ENCODE assay signal across 36 cellular contexts in the genomic region with DNA sequence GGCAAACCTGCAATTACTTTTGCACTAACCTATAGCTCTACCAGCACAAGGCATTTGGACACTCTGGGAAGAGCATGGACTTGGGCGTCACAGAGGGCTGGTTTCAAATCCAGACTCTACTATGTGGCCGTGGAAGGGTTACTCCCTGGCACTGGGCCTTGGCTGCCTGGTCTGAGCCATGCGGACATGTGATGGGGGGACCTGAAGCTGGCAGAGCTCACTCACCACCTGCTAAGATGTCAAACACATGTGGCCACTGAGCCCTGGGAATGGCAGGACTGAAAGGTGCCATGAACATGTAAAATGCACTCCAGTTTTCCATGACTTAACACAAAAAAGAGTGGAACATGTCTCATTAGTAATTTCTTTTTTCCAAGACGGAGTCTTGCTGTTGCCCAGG. TPM values are rescaled to one million over a fixed set of nuclear protein-coding genes. Genes with fewer than 3 reads are reported as not detected.
"Had no signal": no experiment of that assay in that cellular context is flagged by ENCODE, and none has a peak within 500 bp of the region (broad histone marks: within the 10 kb centered on the region; RNA-seq: fewer than 3 reads in every experiment).

No MANE protein-coding gene starts in this region.

- H3K4me1 Mint-ChIP-seq: activated naive CD4-positive, alpha-beta T cell treated with anti-CD3 and anti-CD28 coated beads, Interleukin-2, amount 10 ng/mL, durations not matched to agents 7 days and 5 days; activated naive CD4-positive, alpha-beta T cell treated with anti-CD3 and anti-CD28 coated beads, Interleukin-2, amount 50 U/mL, for 24 hours; activated naive CD8-positive, alpha-beta T cell treated with anti-CD3 and anti-CD28 coated beads, Interleukin-2, amount 10 ng/mL, durations not matched to agents 7 days and 5 days; central memory CD8-positive, alpha-beta T cell had no signal

- H3K9me3 Mint-ChIP-seq: activated B cell treated with CpG ODN at 0.5 μM for 24 hours; activated CD4-positive, alpha-beta memory T cell treated with anti-CD3 and anti-CD28 coated beads for 36 hours; activated CD4-positive, alpha-beta T cell treated with anti-CD3 and anti-CD28 coated beads, Interleukin-2, amount 10 ng/mL, durations not matched to agents 24 days and 14 days; activated CD8-positive, alpha-beta T cell treated with anti-CD3 and anti-CD28 coated beads for 36 hours; activated naive CD4-positive, alpha-beta T cell treated with anti-CD3 and anti-CD28 coated beads, Interleukin-2, amount 10 ng/mL, durations not matched to agents 7 days and 5 days; activated naive CD4-positive, alpha-beta T cell treated with anti-CD3 and anti-CD28 coated beads, Interleukin-2, amount 50 U/mL, for 24 hours; activated naive CD8-positive, alpha-beta T cell treated with anti-CD3 and anti-CD28 coated beads, Interleukin-2, amount 10 ng/mL, durations not matched to agents 7 days and 5 days; activated naive CD8-positive, alpha-beta T cell treated with anti-CD3 and anti-CD28 coated beads, Interleukin-2, amount 50 U/mL, for 24 hours; activated T-cell treated with anti-CD3 and anti-CD28 coated beads, Interleukin-2, amount 50 U/mL, for 4 hours; activated T-cell treated with anti-CD3 and anti-CD28 coated beads, Interleukin-2, amount 50 U/mL, for 72 hours; activated T-helper 2 cell treated with anti-CD3 and anti-CD28 coated beads, Interferon-gamma antibody, Interleukin-2, Interleukin-4, amounts not matched to agents 10 μg/mL and 5 μg/mL and 100 μg/mL, durations not matched to agents 14 hours and 24 hours and 36 hours; central memory CD8-positive, alpha-beta T cell; T-helper 1 cell treated with Interleukin-12 subunit alpha and Interleukin-12 subunit beta and Interleukin-4 antibody, amounts not matched to agents 30 μg/mL and 1 μg/mL, for 36 hours; T-helper 2 cell treated with Interferon-gamma antibody and Interleukin-4, amounts not matched to agents 5 μg/mL and 100 μg/mL, for 36 hours had no signal

- H3K4me3 ChIP-seq: ascending aorta, cardiac muscle cell had no signal

- H3K4me1 ChIP-seq: ascending aorta had no signal

- H3K9me3 ChIP-seq: ascending aorta had no signal

- H3K4me3 Mint-ChIP-seq: activated B cell treated with CpG ODN at 0.5 μM for 24 hours; activated CD4-positive, alpha-beta memory T cell treated with anti-CD3 and anti-CD28 coated beads for 36 hours; activated CD4-positive, alpha-beta T cell treated with anti-CD3 and anti-CD28 coated beads, Interleukin-2, amount 10 ng/mL, durations not matched to agents 24 days and 14 days; activated CD8-positive, alpha-beta T cell treated with anti-CD3 and anti-CD28 coated beads for 36 hours; activated naive CD4-positive, alpha-beta T cell treated with anti-CD3 and anti-CD28 coated beads, Interleukin-2, amount 10 ng/mL, durations not matched to agents 7 days and 5 days; activated naive CD4-positive, alpha-beta T cell treated with anti-CD3 and anti-CD28 coated beads, Interleukin-2, amount 50 U/mL, for 24 hours; activated naive CD8-positive, alpha-beta T cell; activated naive CD8-positive, alpha-beta T cell treated with anti-CD3 and anti-CD28 coated beads, Interleukin-2, amount 10 ng/mL, durations not matched to agents 7 days and 5 days; activated naive CD8-positive, alpha-beta T cell treated with anti-CD3 and anti-CD28 coated beads, Interleukin-2, amount 50 U/mL, for 24 hours; activated T-cell treated with anti-CD3 and anti-CD28 coated beads, Interleukin-2, amount 50 U/mL, for 4 hours; activated T-cell treated with anti-CD3 and anti-CD28 coated beads, Interleukin-2, amount 50 U/mL, for 72 hours; brain; central memory CD8-positive, alpha-beta T cell; T-helper 1 cell treated with Interleukin-12 subunit alpha and Interleukin-12 subunit beta and Interleukin-4 antibody, amounts not matched to agents 30 μg/mL and 1 μg/mL, for 36 hours; T-helper 2 cell treated with Interferon-gamma antibody and Interleukin-4, amounts not matched to agents 5 μg/mL and 100 μg/mL, for 36 hours had no signal

- H3K36me3 Mint-ChIP-seq: activated CD4-positive, alpha-beta memory T cell treated with anti-CD3 and anti-CD28 coated beads for 36 hours; activated naive CD4-positive, alpha-beta T cell treated with anti-CD3 and anti-CD28 coated beads, Interleukin-2, amount 10 ng/mL, durations not matched to agents 7 days and 5 days; activated naive CD4-positive, alpha-beta T cell treated with anti-CD3 and anti-CD28 coated beads, Interleukin-2, amount 50 U/mL, for 24 hours; activated naive CD8-positive, alpha-beta T cell; activated naive CD8-positive, alpha-beta T cell treated with anti-CD3 and anti-CD28 coated beads, Interleukin-2, amount 10 ng/mL, durations not matched to agents 7 days and 5 days had no signal

- ATAC-seq: activated CD8-positive, alpha-beta T cell treated with anti-CD3 and anti-CD28 coated beads for 36 hours; activated naive CD8-positive, alpha-beta T cell treated with anti-CD3 and anti-CD28 coated beads, Interleukin-2, amount 50 U/mL, for 24 hours; activated T-cell treated with anti-CD3 and anti-CD28 coated beads, Interleukin-2, amount 50 U/mL, for 4 hours; activated T-cell treated with anti-CD3 and anti-CD28 coated beads, Interleukin-2, amount 50 U/mL, for 72 hours had no signal

- H3K27ac Mint-ChIP-seq: activated B cell treated with CpG ODN at 0.5 μM for 24 hours; activated CD4-positive, alpha-beta memory T cell treated with anti-CD3 and anti-CD28 coated beads for 36 hours; activated CD4-positive, alpha-beta T cell treated with anti-CD3 and anti-CD28 coated beads, Interleukin-2, amount 10 ng/mL, durations not matched to agents 24 days and 14 days; activated CD8-positive, alpha-beta T cell treated with anti-CD3 and anti-CD28 coated beads for 36 hours; activated naive CD4-positive, alpha-beta T cell treated with anti-CD3 and anti-CD28 coated beads, Interleukin-2, amount 10 ng/mL, durations not matched to agents 7 days and 5 days; activated naive CD4-positive, alpha-beta T cell treated with anti-CD3 and anti-CD28 coated beads, Interleukin-2, amount 50 U/mL, for 24 hours; activated naive CD8-positive, alpha-beta T cell; activated naive CD8-positive, alpha-beta T cell treated with anti-CD3 and anti-CD28 coated beads, Interleukin-2, amount 10 ng/mL, durations not matched to agents 7 days and 5 days; activated naive CD8-positive, alpha-beta T cell treated with anti-CD3 and anti-CD28 coated beads, Interleukin-2, amount 50 U/mL, for 24 hours; activated T-cell treated with anti-CD3 and anti-CD28 coated beads, Interleukin-2, amount 50 U/mL, for 72 hours; activated T-helper 2 cell treated with anti-CD3 and anti-CD28 coated beads, Interferon-gamma antibody, Interleukin-2, Interleukin-4, amounts not matched to agents 10 μg/mL and 5 μg/mL and 100 μg/mL, durations not matched to agents 14 hours and 24 hours and 36 hours; brain; T-helper 1 cell treated with Interleukin-12 subunit alpha and Interleukin-12 subunit beta and Interleukin-4 antibody, amounts not matched to agents 30 μg/mL and 1 μg/mL, for 36 hours; T-helper 2 cell treated with Interferon-gamma antibody and Interleukin-4, amounts not matched to agents 5 μg/mL and 100 μg/mL, for 36 hours had no signal

- DNase-seq: activated B cell treated with CpG ODN at 0.5 μM for 24 hours; activated CD4-positive, alpha-beta memory T cell treated with anti-CD3 and anti-CD28 coated beads for 36 hours; activated CD4-positive, alpha-beta T cell treated with anti-CD3 and anti-CD28 coated beads for 4 hours; activated CD4-positive, alpha-beta T cell treated with anti-CD3 and anti-CD28 coated beads, Interleukin-2, amount 10 ng/mL, durations not matched to agents 24 days and 14 days; activated CD4-positive, alpha-beta T cell treated with anti-CD3 and anti-CD28 coated beads, Interleukin-2, amount 50 U/mL, for 1 hour; activated CD4-positive, alpha-beta T cell treated with anti-CD3 and anti-CD28 coated beads, Interleukin-2, amount 50 U/mL, for 4 hours; activated CD4-positive, CD25-positive, alpha-beta regulatory T cell treated with anti-CD3 and anti-CD28 coated beads, Interleukin-2, amount 50 U/mL, for 72 hours; activated CD8-positive, alpha-beta memory T cell treated with anti-CD3 and anti-CD28 coated beads, Interleukin-2, amount 50 U/mL, for 4 hours; activated CD8-positive, alpha-beta T cell treated with anti-CD3 and anti-CD28 coated beads for 36 hours; activated effector memory CD4-positive, alpha-beta T cell treated with Interleukin-2 at 50 U/mL for 16 hours; activated gamma-delta T cell; activated naive CD4-positive, alpha-beta T cell treated with anti-CD3 and anti-CD28 coated beads, Interleukin-2, amount 10 ng/mL, durations not matched to agents 7 days and 5 days; activated naive CD4-positive, alpha-beta T cell treated with Interleukin-2 at 50 U/mL for 16 hours; activated naive CD8-positive, alpha-beta T cell treated with anti-CD3 and anti-CD28 coated beads, Interleukin-2, amount 10 ng/mL, durations not matched to agents 7 days and 5 days; activated naive CD8-positive, alpha-beta T cell treated with anti-CD3 and anti-CD28 coated beads, Interleukin-2, amount 50 U/mL, for 24 hours; activated T-cell treated with anti-CD3 and anti-CD28 coated beads for 4 hours; activated T-cell treated with anti-CD3 and anti-CD28 coated beads, Interleukin-2, amount 50 U/mL, for 1 hour; activated T-cell treated with anti-CD3 and anti-CD28 coated beads, Interleukin-2, amount 50 U/mL, for 4 hours; activated T-cell treated with anti-CD3 and anti-CD28 coated beads, Interleukin-2, amount 50 U/mL, for 72 hours; amygdala; anterior cingulate cortex; caudate nucleus; cerebellar nuclear complex; T-helper 2 cell; T-helper 9 cell had no signal

- H3K27me3 ChIP-seq: ascending aorta, cardiac muscle cell had no signal

- H3K27ac ChIP-seq: ascending aorta, cardiac muscle cell, VCaP had no signal

- H3K36me3 ChIP-seq: ascending aorta, cardiac muscle cell had no signal

RNA-seq across cellular contexts. Expression of a gene that starts 23.7 kb away (rescaled TPM):
- total RNA-seq: activated B cell treated with CpG ODN at 0.5 μM for 24 hours; activated CD4-positive, alpha-beta memory T cell treated with anti-CD3 and anti-CD28 coated beads for 36 hours; activated CD8-positive, alpha-beta memory T cell treated with anti-CD3 and anti-CD28 coated beads for 36 hours; activated CD8-positive, alpha-beta T cell treated with anti-CD3 and anti-CD28 coated beads for 36 hours; activated naive CD8-positive, alpha-beta T cell treated with anti-CD3 and anti-CD28 coated beads, Interleukin-2, amount 10 ng/mL, durations not matched to agents 7 days and 5 days had no signal
